ENCODE assay signal across 10 cellular contexts in the genomic region with DNA sequence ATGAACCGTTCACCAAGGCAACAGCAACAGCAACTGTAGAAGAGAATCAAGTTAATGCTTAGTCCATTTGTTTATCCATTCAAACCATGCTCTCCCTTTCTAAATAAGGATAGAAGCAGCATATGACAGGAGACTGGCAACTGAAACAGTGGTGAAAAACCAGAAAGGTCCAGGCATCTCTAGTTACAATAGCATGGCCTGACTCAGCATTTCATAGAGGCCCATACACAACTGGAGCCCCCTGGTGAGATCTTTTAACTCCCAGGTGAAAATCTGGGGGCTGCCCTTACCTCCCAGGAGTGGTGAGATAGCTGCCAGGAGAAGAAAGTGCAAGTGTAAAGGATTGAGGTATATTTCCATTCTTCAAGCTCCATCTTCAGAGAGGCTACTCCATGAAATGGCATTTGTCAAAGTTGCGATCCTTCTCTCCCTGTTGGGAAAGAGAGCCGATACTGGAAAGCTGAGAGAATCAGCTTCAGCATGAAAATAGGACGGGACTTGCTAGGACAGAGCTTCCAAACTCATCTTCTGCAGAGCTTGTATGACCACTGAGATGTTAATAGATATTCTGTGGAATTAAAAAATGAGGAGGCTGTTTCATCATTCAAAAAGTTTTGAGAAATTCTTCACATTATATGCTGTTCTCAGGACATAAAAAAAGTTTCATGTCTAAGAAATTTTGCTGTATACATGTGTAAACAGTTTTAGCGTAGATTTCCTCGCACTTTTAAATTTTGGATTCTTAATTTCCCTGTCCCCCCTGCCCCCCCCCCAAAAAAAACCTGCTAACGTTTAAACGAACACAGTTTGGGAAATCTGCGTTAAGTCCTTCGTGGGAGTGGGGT. TPM values are rescaled to one million over a fixed set of nuclear protein-coding genes. Genes with fewer than 3 reads are reported as not detected.
A peak's percentile ranks its signal among the peaks of the same experiment; 100 is the strongest.
DNase-seq lines count a peak whose midpoint lies in the region; ATAC-seq, FAIRE-seq and TF ChIP-seq lines count a peak whose summit lies in the region.
"Had no signal": no experiment of that assay in that cellular context is flagged by ENCODE, and none has a peak within 500 bp of the region (broad histone marks: within the 10 kb centered on the region; RNA-seq: fewer than 3 reads in every experiment).

No MANE protein-coding gene starts in this region.

- H3K27ac Mint-ChIP-seq in natural killer cell = no peak overlapping the region
- H3K27ac Mint-ChIP-seq: activated T-helper 1 cell treated with anti-CD3 and anti-CD28 coated beads, Interleukin-12 subunit alpha, Interleukin-12 subunit beta, Interleukin-2, Interleukin-4 antibody, amounts not matched to agents 30 ng/mL and 10 ng/mL and 1 ng/mL, durations not matched to agents 14 hours and 24 hours and 36 hours had no signal

- TF ChIP-seq EP300 in A549 (IDR thresholded peaks at IDR 0.05) = no peak

- H3K4me3 ChIP-seq in A549 = no peak overlapping the region
- H3K4me3 ChIP-seq in HUES48 (ENCODE audit: low read depth, low read length) = peak overlapping the region; percentile 34; the same call in 1 of the 2 replicates
- H3K4me3 ChIP-seq in adipocyte (ENCODE audit: low read length) = no peak overlapping the region
- H3K4me3 ChIP-seq: pancreas had no signal

- TF ChIP-seq POLR2A in A549 (IDR thresholded peaks at IDR 0.05; ENCODE audit: low read length) = no peak

- H3K9me3 ChIP-seq in A549 (no peaks in the 10 kb centered on the region), HUES48 (ENCODE audit: control insufficient read depth, insufficient read depth, low read length) (no peaks in the 10 kb centered on the region), adipocyte (ENCODE audit: control insufficient read depth, low read length) (no peaks in the 10 kb centered on the region)
- H3K9me3 ChIP-seq: pancreas had no signal

- no peaks in the 10 kb centered on the region for H3K4me1 Mint-ChIP-seq in natural killer cell

- H3K4me1 ChIP-seq in A549 = peaks cover 20% of the 10 kb centered on the region
- peaks cover 26% of the 10 kb centered on the region for H3K4me1 ChIP-seq in HUES48 (ENCODE audit: control insufficient read depth, insufficient read depth, low read length)
- peaks cover 10% of the 10 kb centered on the region for H3K4me1 ChIP-seq in adipocyte (ENCODE audit: control insufficient read depth, insufficient read depth, low read length)

- H3K36me3 Mint-ChIP-seq in natural killer cell = no peaks in the 10 kb centered on the region

- TF ChIP-seq RAD21 in A549 (conservative IDR thresholded peaks at IDR 0.05 in 1 of 2, IDR thresholded peaks at IDR 0.05 in 1 of 2) = no peak

- H3K9me3 Mint-ChIP-seq in natural killer cell = no peaks in the 10 kb centered on the region
- H3K9me3 Mint-ChIP-seq: activated T-helper 1 cell treated with anti-CD3 and anti-CD28 coated beads, Interleukin-12 subunit alpha, Interleukin-12 subunit beta, Interleukin-2, Interleukin-4 antibody, amounts not matched to agents 30 ng/mL and 10 ng/mL and 1 ng/mL, durations not matched to agents 14 hours and 24 hours and 36 hours had no signal

- H3K36me3 ChIP-seq in HUES48 (ENCODE audit: control insufficient read depth, insufficient read depth, low read length) (no peaks in the 10 kb centered on the region), adipocyte (ENCODE audit: control insufficient read depth, insufficient read depth, low read length, severe bottlenecking) (no peaks in the 10 kb centered on the region)
- H3K36me3 ChIP-seq: pancreas had no signal

- no peak overlapping the region; the same call in 2 of the 3 replicates for H3K4me2 ChIP-seq in A549

- intact Hi-C loops in natural killer cell (cut with micrococcal nuclease) = no loop called here

- FAIRE-seq in A549 (lab: Jason Lieb, UNC) = no peak

- H3K4me3 Mint-ChIP-seq in natural killer cell = no peak overlapping the region
- H3K4me3 Mint-ChIP-seq: activated T-helper 1 cell treated with anti-CD3 and anti-CD28 coated beads, Interleukin-12 subunit alpha, Interleukin-12 subunit beta, Interleukin-2, Interleukin-4 antibody, amounts not matched to agents 30 ng/mL and 10 ng/mL and 1 ng/mL, durations not matched to agents 14 hours and 24 hours and 36 hours had no signal

- H3K27ac ChIP-seq in A549 (peak overlapping the region in 1 of 2 experiments; percentile 24; a peak in 1 of 6 replicates), HUES48 (ENCODE audit: low read depth, low read length) (peak overlapping the region; percentile 83)
- H3K27ac ChIP-seq: pancreas had no signal

- WGBS in A549 (ENCODE audit: missing lambda C conversion rate) = 51% methylated on average over 10 of the region's 10 CpGs

- POLR2A ChIA-PET in A549 (lab: Yijun Ruan, JAX) = no interaction called here

- H3K9ac ChIP-seq in HUES48 (ENCODE audit: low read depth, low read length) (no peak overlapping the region; the same call in 1 of the 2 replicates), adipocyte (ENCODE audit: low read length) (no peak overlapping the region)

- no peak for DNase-seq in A549 (ENCODE audit: low read depth in 1 of 2, low spot score in 1 of 2)
- peak; percentile 45 for DNase-seq in adipocyte (ENCODE audit: low read depth)
- DNase-seq in medulla oblongata (ENCODE audit: extremely low spot score) = peak; percentile 33
- no peak for DNase-seq in GM20000 (ENCODE audit: low spot score)
- DNase-seq in putamen (ENCODE audit: low spot score) = no peak
- no peak for DNase-seq in natural killer cell

- H3K27me3 ChIP-seq in HUES48 (ENCODE audit: control insufficient read depth, insufficient read depth, low read length) = no peaks in the 10 kb centered on the region
- no peaks in the 10 kb centered on the region for H3K27me3 ChIP-seq in adipocyte (replicated peaks; ENCODE audit: control insufficient read depth, insufficient read depth, low read length)
- H3K27me3 ChIP-seq: pancreas had no signal

- H3K27me3 Mint-ChIP-seq in natural killer cell (ENCODE audit: low read depth in 2 of 2) = peaks cover 0 to 7% of the 10 kb centered on the region in 2 donors

- CTCF ChIA-PET in A549 (lab: Yijun Ruan, JAX) = interaction anchor here (0.6 to 6.7 kb wide), 51 partner anchors 9 to 1460 kb away, joined by 3 to 128 read pairs (median 5); partner anchors contain the start of genes SLC2A12 and TBPL1

- peak in 1 of 2 experiments; percentile 24; a peak in 2 of 6 replicates for ATAC-seq in A549
- no peak for ATAC-seq in natural killer cell
- ATAC-seq in HG03045 (IDR thresholded peaks at IDR 0.05; ENCODE audit: unreplicated experiment) = no peak

- TF ChIP-seq CTCF in A549 (IDR thresholded peaks at IDR 0.05) (no peak), GM20000 (IDR thresholded peaks at IDR 0.05; ENCODE audit: extremely low read depth, missing control alignments) (no peak), natural killer cell (IDR thresholded peaks at IDR 0.05) (no peak)

TF ChIP-seq in A549, 52 proteins besides CTCF, POLR2A, EP300 and RAD21:
- TF ChIP-seq MAFK (IDR thresholded peaks at IDR 0.05; ENCODE audit: partially characterized antibody) (peak; percentile 58), CBX2 (IDR thresholded peaks at IDR 0.05; ENCODE audit: borderline replicate concordance, low read depth) (no peak)

RNA-seq across cellular contexts. Expression of gene SLC2A12, which starts 10.9 kb away (rescaled TPM):
- polyA plus RNA-seq in A549 (2011; rRNA removed) = 2.8 and 3.0 TPM in 2 replicates
- 0.17 and 0.31 TPM in 2 replicates for polyA plus RNA-seq in A549 (2012; cell fraction: cytosol; rRNA removed)
- 0.14 and 0.27 TPM in 2 replicates for polyA plus RNA-seq in A549 (2012; cell fraction: nucleus; rRNA removed)
- 0.45 to 0.87 TPM (median 0.65 TPM) in 3 replicates for polyA plus RNA-seq in A549 (2017; fragmentation: RNase III; extraction: RNeasy Plus Mini Kit Qiagen cat#74134 plus additional on column Dnase treatment)
- polyA minus RNA-seq in A549 (2011; rRNA and poly(A)+ RNA removed) = 3.2 and 4.0 TPM in 2 replicates
- total RNA-seq in natural killer cell = under 1 TPM in 1 of 3 donors, not detected in 2; 0.08 TPM
- total RNA-seq: activated T-helper 1 cell treated with anti-CD3 and anti-CD28 coated beads, Interleukin-12 subunit alpha, Interleukin-12 subunit beta, Interleukin-2, Interleukin-4 antibody, amounts not matched to agents 30 ng/mL and 10 ng/mL and 1 ng/mL, durations not matched to agents 14 hours and 24 hours and 36 hours had no signal

Comparison
In these comparisons a context has a peak if more than half of its experiments do, and no peak if none do; other contexts are left out.
1. DNase-seq: peak in adipocyte (single experiment) and medulla oblongata (single experiment); none in A549 (0 of 2), GM20000 (single experiment), putamen (single experiment) and natural killer cell (single experiment).